Comparison of ENCODE assay signal across 8 cellular contexts in genomic region chrX:51144828-51145442, GRCh38.
A peak's percentile ranks its signal among the peaks of the same experiment; 100 is the strongest.
DNase-seq lines count a peak whose midpoint lies in the region; ATAC-seq and TF ChIP-seq lines count a peak whose summit lies in the region.

No MANE protein-coding gene starts in this region.

- intact Hi-C loops in transverse colon (cut with DNase I; ENCODE audit: low total_unique reads) (no loop called here), Right ventricle myocardium inferior (cut with DNase I) (no loop called here)

- peak; percentile 24 to 57 (median 47) for TF ChIP-seq CTCF in transverse colon (IDR thresholded peaks at IDR 0.05)

- 42% methylated on average over 3 of the region's 3 CpGs; no CpG with 5 or more reads in 1 of the 2 donors for WGBS in transverse colon (ENCODE audit: low coverage in 1 of 2), 2 donors

- H3K27me3 ChIP-seq in transverse colon: no peaks in the 10 kb centered on the region

- ATAC-seq in HG02610 (IDR thresholded peaks at IDR 0.05; ENCODE audit: unreplicated experiment) (peak; percentile 69), Right ventricle myocardium inferior (no peak)

- in situ Hi-C loops in transverse colon (cut with MboI; ENCODE audit: low pct_ligation_motif_present in 1 of 4, low pct_unique_long_range_greater_than_20kb in 1 of 4, low sequenced_read_pairs in 3 of 4): loop anchor here in 1 of 4 donors (25.0 kb wide), 1 partner anchor 317 kb away; no protein-coding TSS in a partner anchor

- no peaks in the 10 kb centered on the region for H3K4me1 ChIP-seq in transverse colon

- no peak overlapping the region for H3K27ac ChIP-seq in transverse colon

- H3K4me3 ChIP-seq in transverse colon: no peak overlapping the region

- peak; percentile 1 for DNase-seq in stimulated activated CD4-positive, alpha-beta T cell treated with anti-CD3 and anti-CD28 coated beads, Interleukin-12 subunit alpha, Interleukin-12 subunit beta, amount 100 ng/mL, for 4 hours
- no peak for DNase-seq in stimulated activated CD4-positive, alpha-beta T cell treated with anti-CD3 and anti-CD28 coated beads, Interleukin-4, amount 100 ng/mL, for 1 hour
- DNase-seq in NCI-H460 (ENCODE audit: extremely low read depth, low read depth): peak; percentile 30
- DNase-seq in amniotic epithelial cell (ENCODE audit: low read depth): peak; percentile 7
- DNase-seq in kidney tubule cell (ENCODE audit: low spot score): peak; percentile 55
- no peak for DNase-seq in transverse colon
- DNase-seq in Right ventricle myocardium inferior (ENCODE audit: missing footprints): no peak

- H3K36me3 ChIP-seq in transverse colon: no peaks in the 10 kb centered on the region

- TF ChIP-seq EP300 in transverse colon (IDR thresholded peaks at IDR 0.05; ENCODE audit: low read depth): no peak

- TF ChIP-seq POLR2A in transverse colon (IDR thresholded peaks at IDR 0.05): no peak

- no peaks in the 10 kb centered on the region for H3K9me3 ChIP-seq in transverse colon

Comparison
In these comparisons a context has a peak if more than half of its experiments do, and no peak if none do; other contexts are left out.
1. DNase-seq: peak in stimulated activated CD4-positive, alpha-beta T cell treated with anti-CD3 and anti-CD28 coated beads, Interleukin-12 subunit alpha, Interleukin-12 subunit beta, amount 100 ng/mL, for 4 hours (single experiment), NCI-H460 (single experiment), amniotic epithelial cell (single experiment) and kidney tubule cell (single experiment); none in stimulated activated CD4-positive, alpha-beta T cell treated with anti-CD3 and anti-CD28 coated beads, Interleukin-4, amount 100 ng/mL, for 1 hour (single experiment), transverse colon (single experiment) and Right ventricle myocardium inferior (single experiment).